20 cellular contexts compared by ENCODE assay signal in genomic region chr15:86445750-86446149, GRCh38.
"Had no signal": no experiment of that assay in that cellular context is flagged by ENCODE, and none has a peak within 500 bp of the region (broad histone marks: within the 10 kb centered on the region; RNA-seq: fewer than 3 reads in every experiment).

No MANE protein-coding gene starts in this region.

- H3K4me3 ChIP-seq: coronary artery, heart left ventricle, stomach, thoracic aorta had no signal

- H3K27me3 ChIP-seq: heart left ventricle, neutrophil, stomach had no signal

- H3K4me1 ChIP-seq: heart left ventricle, stomach had no signal

- H3K9me3 ChIP-seq: heart left ventricle, neutrophil, stomach, thoracic aorta had no signal

- ATAC-seq: heart left ventricle; left lobe of liver; naive thymus-derived CD4-positive, alpha-beta T cell; right cardiac atrium had no signal

- H3K36me3 ChIP-seq: heart left ventricle, neutrophil, stomach, thoracic aorta had no signal

- DNase-seq: effector CD4-positive, alpha-beta T cell; endodermal cell; foreskin melanocyte; heart left ventricle; hypothalamus; kidney glomerular epithelial cell; mammary epithelial cell; naive thymus-derived CD4-positive, alpha-beta T cell; nephron progenitor cell; right cardiac atrium; small intestine; stimulated activated CD4-positive, alpha-beta T cell treated with anti-CD3 and anti-CD28 coated beads, Interleukin-12 subunit alpha, Interleukin-12 subunit beta, amount 100 ng/mL, for 4 hours; stimulated activated naive CD4-positive, alpha-beta T cell; stomach; substantia nigra; trophoblast cell had no signal

- H3K27ac ChIP-seq: coronary artery, heart left ventricle, neutrophil, stomach, thoracic aorta had no signal
